Comparison of ENCODE assay signal across 9 cellular contexts in genomic region chr7:101163281-101164070, GRCh38. TPM values are rescaled to one million over a fixed set of nuclear protein-coding genes. Genes with fewer than 3 reads are reported as not detected.
DNase-seq lines count a peak whose midpoint lies in the region; ATAC-seq, FAIRE-seq and TF ChIP-seq lines count a peak whose summit lies in the region.
"Had no signal": no experiment of that assay in that cellular context is flagged by ENCODE, and none has a peak within 500 bp of the region (broad histone marks: within the 10 kb centered on the region; RNA-seq: fewer than 3 reads in every experiment).

No MANE protein-coding gene starts in this region.

- 3% methylated on average over 31 of the region's 92 CpGs for WGBS in GM12878 (ENCODE audit: insufficient coverage, insufficient replicate concordance, low lambda C conversion rate, missing lambda C conversion rate)

- H3K4me2 ChIP-seq in GM12878 (ENCODE audit: control insufficient read depth, insufficient read depth), result peak overlapping the region; percentile 60

- no peak for TF ChIP-seq POLR2A in GM12878 (IDR thresholded peaks at IDR 0.05; ENCODE audit: low read depth, low read length)

- H3K79me2 ChIP-seq in GM12878 (ENCODE audit: control insufficient read depth, insufficient read depth, low read length), result no peaks in the 10 kb centered on the region

- H3K9me3 ChIP-seq in GM12878 (replicated peaks; ENCODE audit: control insufficient read depth, insufficient read depth, low read length) (no peaks in the 10 kb centered on the region; the same call in 2 of the 3 replicates), lower lobe of right lung (no peaks in the 10 kb centered on the region)

- H3K27me3 ChIP-seq in GM06990 (replicated peaks; ENCODE audit: control insufficient read depth, insufficient read depth, low read length) (no peaks in the 10 kb centered on the region; the same call in none of the 2 replicates), GM12878 (replicated peaks in 1 of 2; ENCODE audit: control insufficient read depth in 2 of 2, insufficient read depth in 2 of 2, low read length in 1 of 2) (peaks cover 8 to 22% of the 10 kb centered on the region in 2 experiments; a peak in 3 of 4 replicates), lower lobe of right lung (ENCODE audit: low read depth) (peaks cover 64% of the 10 kb centered on the region)

- BruUV-seq in GM12878 (replicated peaks; lab: Mats Ljungman, UMichigan), result no TSS peak

- H4K20me1 ChIP-seq in GM12878 (ENCODE audit: control insufficient read depth, insufficient read depth), result no peaks in the 10 kb centered on the region

- H2AFZ ChIP-seq in GM12878 (ENCODE audit: control insufficient read depth, low read depth, low read length), result peak overlapping the region; percentile 15; the same call in 1 of the 2 replicates

- no peak overlapping the region for H3K9ac ChIP-seq in GM12878 (ENCODE audit: control insufficient read depth, insufficient read depth, low read length)

- H3K4me3 ChIP-seq in GM06990 (replicated peaks; ENCODE audit: low read depth, low read length) (peak overlapping the region; percentile 58), GM12878 (peak overlapping the region; percentile 55; the same call in 1 of the 2 replicates), lower lobe of right lung (peak overlapping the region; percentile 45)

- RAD21 ChIA-PET in GM12878 (lab: Charles Lee; ENCODE audit: unreplicated experiment), result no interaction called here

- SMC1A ChIA-PET in GM12878 (lab: Charles Lee; ENCODE audit: uncharacterized antibody, unreplicated experiment), result no interaction called here

- in situ Hi-C loops in ACHN (cut with HindIII; ENCODE audit: low pct_ligation_motif_present, low pct_unique_long_range_greater_than_20kb, low sequenced_read_pairs), result no loop called here
- in situ Hi-C loops in GM12878 (cut with MboI), result no loop called here

- peak; percentile 31 for FAIRE-seq in GM12878 (lab: Jason Lieb, UNC)
- FAIRE-seq: islet of Langerhans had no signal

- DNase-seq in ACHN (peak; percentile 89), GM06990 (ENCODE audit: extremely low read depth, insufficient read length) (peak; percentile 61), NCI-H526 treated with DMSO at 0.1 percent for 48 hours (lab: John Stamatoyannopoulos, UW) (peak; percentile 61), GM12878 (ENCODE audit: low read depth, low spot score) (no peak), lower lobe of right lung (no peak), NCI-H2107 treated with DMSO at 0.1 percent for 48 hours (lab: John Stamatoyannopoulos, UW; ENCODE audit: unreplicated experiment) (no peak), GM03348 (ENCODE audit: low spot score) (no peak), COLO829 (ENCODE audit: low spot score) (no peak)

- peaks cover 3% of the 10 kb centered on the region for H3K36me3 ChIP-seq in GM06990 (ENCODE audit: control insufficient read depth, insufficient read depth, low read length)
- H3K36me3 ChIP-seq in GM12878 (ENCODE audit: control insufficient read depth in 2 of 2, insufficient read depth in 2 of 2, low read length in 1 of 2), result peaks cover 0 to 6% of the 10 kb centered on the region in 2 experiments; a peak in 3 of 4 replicates
- peaks cover 19% of the 10 kb centered on the region for H3K36me3 ChIP-seq in lower lobe of right lung

- CTCF ChIA-PET in GM12878 (lab: Yijun Ruan, JAX), result interaction anchor here (0.8 to 2.3 kb wide), 2 partner anchors 20 to 23 kb away, joined by 4 to 11 read pairs; no protein-coding TSS in a partner anchor

- peaks cover 4% of the 10 kb centered on the region for H3K4me1 ChIP-seq in GM12878 (ENCODE audit: control insufficient read depth, insufficient read depth, low read length)
- peaks cover 40% of the 10 kb centered on the region for H3K4me1 ChIP-seq in lower lobe of right lung

- no peak for TF ChIP-seq RAD21 in GM12878 (IDR thresholded peaks at IDR 0.05; ENCODE audit: insufficient read depth, low read depth, low read length)

- POLR2A ChIA-PET in GM12878 (lab: Charles Lee), result interaction anchor here (0.8 kb wide), 1 partner anchor 29 kb away, joined by 3 read pairs; no protein-coding TSS in a partner anchor

- TF ChIP-seq CTCF in GM06990 (IDR thresholded peaks at IDR 0.05; ENCODE audit: insufficient read depth, low read length, poor library complexity, severe bottlenecking) (no peak), GM12878 (IDR thresholded peaks at IDR 0.05 in 2 of 3, conservative IDR thresholded peaks at IDR 0.05 in 1 of 3; ENCODE audit: control insufficient read depth in 2 of 3, extremely low read depth in 1 of 3, insufficient read depth in 1 of 3, low read depth in 3 of 3, low read length in 3 of 3) (no peak), lower lobe of right lung (IDR thresholded peaks at IDR 0.05) (no peak)

- no peak overlapping the region for H3K27ac ChIP-seq in GM12878 (ENCODE audit: control insufficient read depth, insufficient read depth)
- H3K27ac ChIP-seq in lower lobe of right lung, result no peak overlapping the region

- intact Hi-C loops in GM12878 (cut with micrococcal nuclease; ENCODE audit: unreplicated experiment), result no loop called here
- intact Hi-C loops in lower lobe of right lung (cut with DNase I), result no loop called here

- TF ChIP-seq EP300 in GM12878 (IDR thresholded peaks at IDR 0.05; ENCODE audit: borderline replicate concordance in 1 of 2, control insufficient read depth in 1 of 2, low read depth in 2 of 2, low read length in 2 of 2), result no peak

- peak; percentile 40 for ATAC-seq in GM12878
- ATAC-seq in lower lobe of right lung, result peak in 1 of 2 donors; percentile 7

RNA-seq across cellular contexts. Expression of gene VGF, which starts 1.9 kb away (rescaled TPM):
- total RNA-seq in GM12878 (2013; cell fraction: nucleolus; rRNA removed), result 0.19 TPM in 1 of 2 replicates, not detected in the other
- 0.11 TPM in 1 of 2 replicates, not detected in the other for total RNA-seq in GM12878 (2014; rRNA removed)
- total RNA-seq in GM12878 (2014; rRNA removed; fragmentation: Illumina TruSeq; extraction: Trizol), result 0.09 TPM in 1 of 2 replicates, not detected in the other
- total RNA-seq in GM12878 (2021), result 0.11 and 0.23 TPM in 2 replicates
- polyA plus RNA-seq in GM12878 (2011; ENCODE audit: low read depth), result not detected
- not detected in 2 replicates for polyA plus RNA-seq in GM12878 (2011; rRNA removed)
- polyA plus RNA-seq in GM12878 (2011; cell fraction: cytosol; rRNA removed), result 0.03 TPM in 1 of 2 replicates, not detected in the other
- 0.10 and 0.16 TPM in 2 replicates for polyA plus RNA-seq in GM12878 (2011; cell fraction: nucleus; rRNA removed)
- polyA plus RNA-seq in GM12878 (2012), result 0.05 and 0.08 TPM in 2 replicates
- not detected in 2 replicates for polyA plus RNA-seq in GM12878 (2014; fragmentation: Illumina TruSeq; extraction: Trizol)
- not detected for polyA plus RNA-seq in GM12878 (2014; fragmentation: Nextera tagmentation; extraction: Ambion mirVana)
- 0.20 TPM in 1 of 2 replicates, not detected in the other for polyA plus RNA-seq in GM12878 (2014; rRNA removed)
- under 1 TPM; 0.09 to 0.25 TPM for polyA plus RNA-seq in GM12878 (2016; fragmentation: Nextera tagmentation; extraction: Ambion mirVana)
- not detected in 2 replicates for polyA minus RNA-seq in GM12878 (2011; rRNA and poly(A)+ RNA removed)
- not detected in 2 replicates for polyA minus RNA-seq in GM12878 (2011; cell fraction: cytosol; rRNA and poly(A)+ RNA removed)
- polyA minus RNA-seq in GM12878 (2011; cell fraction: nucleus; rRNA and poly(A)+ RNA removed), result not detected in 2 replicates
- 0.15 TPM for total RNA-seq in lower lobe of right lung

RNA-seq across cellular contexts. Expression of gene AP1S1, which starts 9.2 kb away (rescaled TPM):
- 10.0 and 11.2 TPM in 2 replicates for total RNA-seq in GM12878 (2013; cell fraction: nucleolus; rRNA removed)
- 89.4 and 103 TPM in 2 replicates for total RNA-seq in GM12878 (2014; rRNA removed)
- total RNA-seq in GM12878 (2014; rRNA removed; fragmentation: Illumina TruSeq; extraction: Trizol), result 48.6 and 48.9 TPM in 2 replicates
- total RNA-seq in GM12878 (2021), result 58.5 and 63.5 TPM in 2 replicates
- polyA plus RNA-seq in GM12878 (2011; ENCODE audit: low read depth), result 53.1 TPM
- polyA plus RNA-seq in GM12878 (2011; rRNA removed), result 103 and 121 TPM in 2 replicates
- 132 and 133 TPM in 2 replicates for polyA plus RNA-seq in GM12878 (2011; cell fraction: cytosol; rRNA removed)
- 70.1 and 95.2 TPM in 2 replicates for polyA plus RNA-seq in GM12878 (2011; cell fraction: nucleus; rRNA removed)
- polyA plus RNA-seq in GM12878 (2012), result 63.7 and 83.5 TPM in 2 replicates
- polyA plus RNA-seq in GM12878 (2014; fragmentation: Illumina TruSeq; extraction: Trizol), result 59.2 and 61.3 TPM in 2 replicates
- polyA plus RNA-seq in GM12878 (2014; fragmentation: Nextera tagmentation; extraction: Ambion mirVana), result 1 to 10 TPM; 2.5 to 7.9 TPM
- polyA plus RNA-seq in GM12878 (2014; rRNA removed), result 101 and 115 TPM in 2 replicates
- polyA plus RNA-seq in GM12878 (2016; fragmentation: Nextera tagmentation; extraction: Ambion mirVana), result 10 to 100 TPM; 26.3 to 30.7 TPM
- 59.1 and 71.1 TPM in 2 replicates for polyA minus RNA-seq in GM12878 (2011; rRNA and poly(A)+ RNA removed)
- polyA minus RNA-seq in GM12878 (2011; cell fraction: cytosol; rRNA and poly(A)+ RNA removed), result 18.3 and 22.6 TPM in 2 replicates
- polyA minus RNA-seq in GM12878 (2011; cell fraction: nucleus; rRNA and poly(A)+ RNA removed), result 7.1 and 7.4 TPM in 2 replicates
- 28.4 TPM for total RNA-seq in lower lobe of right lung

RNA-seq across cellular contexts. Expression of gene NAT16, which starts 16.6 kb away (rescaled TPM):
- not detected in 2 replicates for total RNA-seq in GM12878 (2013; cell fraction: nucleolus; rRNA removed)
- total RNA-seq in GM12878 (2014; rRNA removed) (not detected in 2 replicates), GM12878 (2014; rRNA removed; fragmentation: Illumina TruSeq; extraction: Trizol) (not detected in 2 replicates), GM12878 (2021) (not detected in 2 replicates), lower lobe of right lung (not detected)
- polyA plus RNA-seq in GM12878 (2011; ENCODE audit: low read depth), result not detected
- polyA plus RNA-seq in GM12878 (2011; rRNA removed) (not detected in 2 replicates), GM12878 (2014; fragmentation: Illumina TruSeq; extraction: Trizol) (not detected in 2 replicates), GM12878 (2014; fragmentation: Nextera tagmentation; extraction: Ambion mirVana) (not detected), GM12878 (2014; rRNA removed) (not detected in 2 replicates), GM12878 (2016; fragmentation: Nextera tagmentation; extraction: Ambion mirVana) (not detected)
- polyA plus RNA-seq in GM12878 (2011; cell fraction: cytosol; rRNA removed), result not detected in 2 replicates
- polyA plus RNA-seq in GM12878 (2011; cell fraction: nucleus; rRNA removed), result 0.07 TPM in 1 of 2 replicates, not detected in the other
- not detected in 2 replicates for polyA plus RNA-seq in GM12878 (2012)
- polyA minus RNA-seq in GM12878 (2011; rRNA and poly(A)+ RNA removed), result not detected in 2 replicates
- polyA minus RNA-seq in GM12878 (2011; cell fraction: cytosol; rRNA and poly(A)+ RNA removed), result not detected in 2 replicates
- polyA minus RNA-seq in GM12878 (2011; cell fraction: nucleus; rRNA and poly(A)+ RNA removed), result 0.10 TPM in 1 of 2 replicates, not detected in the other

RNA-seq across cellular contexts. Expression of gene SERPINE1, which starts 36.6 kb away (rescaled TPM):
- 1.3 and 1.4 TPM in 2 replicates for total RNA-seq in GM12878 (2013; cell fraction: nucleolus; rRNA removed)
- total RNA-seq in GM12878 (2014; rRNA removed) (0.23 and 0.33 TPM in 2 replicates), GM12878 (2014; rRNA removed; fragmentation: Illumina TruSeq; extraction: Trizol) (0.14 and 0.27 TPM in 2 replicates), GM12878 (2021) (0.46 and 0.66 TPM in 2 replicates), lower lobe of right lung (15.4 TPM)
- 0.58 TPM for polyA plus RNA-seq in GM12878 (2011; ENCODE audit: low read depth)
- polyA plus RNA-seq in GM12878 (2011; rRNA removed) (1.5 and 2.4 TPM in 2 replicates), GM12878 (2014; fragmentation: Illumina TruSeq; extraction: Trizol) (0.25 and 0.41 TPM in 2 replicates), GM12878 (2014; fragmentation: Nextera tagmentation; extraction: Ambion mirVana) (under 1 TPM; 0.20 to 0.39 TPM), GM12878 (2014; rRNA removed) (0.52 and 0.58 TPM in 2 replicates), GM12878 (2016; fragmentation: Nextera tagmentation; extraction: Ambion mirVana) (under 1 TPM; 0.75 to 0.83 TPM)
- polyA plus RNA-seq in GM12878 (2011; cell fraction: cytosol; rRNA removed), result 3.1 and 3.2 TPM in 2 replicates
- 1.2 and 1.5 TPM in 2 replicates for polyA plus RNA-seq in GM12878 (2011; cell fraction: nucleus; rRNA removed)
- polyA plus RNA-seq in GM12878 (2012), result 0.93 and 0.94 TPM in 2 replicates
- 2.0 and 3.0 TPM in 2 replicates for polyA minus RNA-seq in GM12878 (2011; rRNA and poly(A)+ RNA removed)
- polyA minus RNA-seq in GM12878 (2011; cell fraction: cytosol; rRNA and poly(A)+ RNA removed), result 1.0 and 1.3 TPM in 2 replicates
- polyA minus RNA-seq in GM12878 (2011; cell fraction: nucleus; rRNA and poly(A)+ RNA removed), result 0.48 TPM in 2 replicates

RNA-seq across cellular contexts. Expression of gene MOGAT3, which starts 37.4 kb away (rescaled TPM):
- total RNA-seq in GM12878 (2013; cell fraction: nucleolus; rRNA removed), result not detected in 2 replicates
- not detected in 2 replicates for total RNA-seq in GM12878 (2014; rRNA removed)
- total RNA-seq in GM12878 (2014; rRNA removed; fragmentation: Illumina TruSeq; extraction: Trizol), result not detected in 2 replicates
- not detected in 2 replicates for total RNA-seq in GM12878 (2021)
- polyA plus RNA-seq in GM12878 (2011; ENCODE audit: low read depth), result not detected
- 0.11 TPM in 1 of 2 replicates, not detected in the other for polyA plus RNA-seq in GM12878 (2011; rRNA removed)
- polyA plus RNA-seq in GM12878 (2011; cell fraction: cytosol; rRNA removed), result 0.03 TPM in 1 of 2 replicates, not detected in the other
- 0.04 and 0.10 TPM in 2 replicates for polyA plus RNA-seq in GM12878 (2011; cell fraction: nucleus; rRNA removed)
- not detected in 2 replicates for polyA plus RNA-seq in GM12878 (2012)
- not detected in 2 replicates for polyA plus RNA-seq in GM12878 (2014; fragmentation: Illumina TruSeq; extraction: Trizol)
- not detected for polyA plus RNA-seq in GM12878 (2014; fragmentation: Nextera tagmentation; extraction: Ambion mirVana)
- not detected in 2 replicates for polyA plus RNA-seq in GM12878 (2014; rRNA removed)
- not detected for polyA plus RNA-seq in GM12878 (2016; fragmentation: Nextera tagmentation; extraction: Ambion mirVana)
- polyA minus RNA-seq in GM12878 (2011; rRNA and poly(A)+ RNA removed), result not detected in 2 replicates
- polyA minus RNA-seq in GM12878 (2011; cell fraction: cytosol; rRNA and poly(A)+ RNA removed), result not detected in 2 replicates
- polyA minus RNA-seq in GM12878 (2011; cell fraction: nucleus; rRNA and poly(A)+ RNA removed), result 0.48 TPM in 1 of 2 replicates, not detected in the other
- not detected for total RNA-seq in lower lobe of right lung

Comparison
In these comparisons a context has a peak if more than half of its experiments do, and no peak if none do; other contexts are left out.
1. DNase-seq: peak in ACHN (single experiment), GM06990 (single experiment) and NCI-H526 treated with DMSO at 0.1 percent for 48 hours (single experiment); none in GM12878 (single experiment), lower lobe of right lung (single experiment), NCI-H2107 treated with DMSO at 0.1 percent for 48 hours (single experiment), GM03348 (single experiment) and COLO829 (single experiment).
2. Peak in every context shown above with its lines, with median percentiles within 50 percentile points of each other: H3K4me3 ChIP-seq.